ENCODE assay signal across 11 cellular contexts in the genomic region with DNA sequence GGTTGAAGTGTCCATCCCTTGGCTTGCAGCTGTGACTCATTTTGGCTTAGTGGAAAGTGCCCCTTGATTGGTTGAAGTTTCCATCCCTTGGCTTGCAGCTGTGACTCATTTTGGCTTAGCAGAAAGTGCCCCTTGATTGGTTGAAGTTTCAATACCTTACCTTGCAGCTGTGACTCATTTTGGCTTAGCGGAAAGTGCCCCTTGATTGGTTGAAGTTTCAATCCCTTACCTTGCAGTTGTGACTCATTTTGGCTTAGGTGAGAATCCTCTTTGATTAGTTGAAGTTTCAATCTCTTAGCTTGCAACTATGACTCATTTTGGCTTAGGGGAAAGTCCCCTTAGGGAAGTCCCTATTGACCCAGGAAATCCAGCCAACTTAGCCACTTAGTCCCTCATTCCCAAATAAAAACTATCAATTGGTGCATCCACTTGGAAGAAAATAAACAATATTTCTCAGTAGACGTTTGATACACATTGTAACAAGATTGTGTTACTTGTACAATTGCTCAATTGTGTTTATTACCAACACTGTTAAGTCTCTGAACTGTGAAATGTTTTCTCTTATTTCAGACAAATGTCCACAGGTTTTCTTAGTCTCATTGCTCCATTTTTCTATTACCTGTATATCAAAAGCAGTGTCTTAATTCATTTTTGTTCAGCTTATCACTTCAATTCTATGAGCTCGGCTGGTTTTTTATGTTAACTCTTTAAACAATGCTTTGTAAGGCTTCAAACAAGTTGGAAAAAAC.
DNase-seq lines count a peak whose midpoint lies in the region; ATAC-seq and FAIRE-seq lines count a peak whose summit lies in the region.
"Had no signal": no experiment of that assay in that cellular context is flagged by ENCODE, and none has a peak within 500 bp of the region (broad histone marks: within the 10 kb centered on the region; RNA-seq: fewer than 3 reads in every experiment).

No MANE protein-coding gene starts in this region.

- no peaks in the 10 kb centered on the region for H3K9me3 ChIP-seq in small intestine (ENCODE audit: control insufficient read depth, low read depth)
- H3K9me3 ChIP-seq: thoracic aorta had no signal

- no peaks in the 10 kb centered on the region for H3K36me3 ChIP-seq in small intestine (ENCODE audit: control insufficient read depth in 2 of 2, insufficient read depth in 2 of 2, low read length in 2 of 2)
- H3K36me3 ChIP-seq: thoracic aorta had no signal

- H3K4me1 ChIP-seq in small intestine (ENCODE audit: control insufficient read depth in 2 of 2, insufficient read depth in 1 of 2, low read depth in 1 of 2, low read length in 1 of 2) = no peaks in the 10 kb centered on the region

- no peak overlapping the region for H3K27ac ChIP-seq in small intestine (ENCODE audit: low read depth in 1 of 2, low read length in 1 of 2)
- H3K27ac ChIP-seq: 22Rv1, SK-N-MC, thoracic aorta had no signal

- WGBS in small intestine, 3 donors = 25 to 61% (median 42%) methylated on average over 3 of the region's 3 CpGs

- no peaks in the 10 kb centered on the region for H3K27me3 ChIP-seq in small intestine (ENCODE audit: control insufficient read depth in 2 of 2, insufficient read depth in 2 of 2, low read length in 2 of 2)

- FAIRE-seq in small intestine (lab: Jason Lieb, UNC) = no peak

- peak; percentile 6 for DNase-seq in NCI-H2196 (lab: John Stamatoyannopoulos, UW; ENCODE audit: unreplicated experiment)
- DNase-seq in NCI-H2196 treated with DMSO at 0.1 percent for 48 hours (lab: John Stamatoyannopoulos, UW; ENCODE audit: unreplicated experiment) = no peak
- DNase-seq in T1000 (lab: John Stamatoyannopoulos, UW) = peak; percentile 70
- peak; percentile 28 to 30 for DNase-seq in stimulated activated CD4-positive, alpha-beta T cell treated with anti-CD3 and anti-CD28 coated beads, Interleukin-15, amount 100 ng/mL, for 48 hours (ENCODE audit: low read depth in 2 of 2)
- DNase-seq in NCI-H446 (lab: John Stamatoyannopoulos, UW) = no peak
- no peak for DNase-seq in NCI-H774 (lab: John Stamatoyannopoulos, UW)
- DNase-seq in small intestine = no peak

- no peak overlapping the region for H3K4me3 ChIP-seq in small intestine (ENCODE audit: low read depth in 1 of 2, low read length in 2 of 2)
- H3K4me3 ChIP-seq: SK-N-MC, thoracic aorta had no signal

- peak; percentile 94 for ATAC-seq in HG02973 (IDR thresholded peaks at IDR 0.05; ENCODE audit: unreplicated experiment)

Comparison
In these comparisons a context has a peak if more than half of its experiments do, and no peak if none do; other contexts are left out.
1. DNase-seq: peak in NCI-H2196 (single experiment), T1000 (single experiment) and stimulated activated CD4-positive, alpha-beta T cell treated with anti-CD3 and anti-CD28 coated beads, Interleukin-15, amount 100 ng/mL, for 48 hours (2 of 2); none in NCI-H2196 treated with DMSO at 0.1 percent for 48 hours (single experiment), NCI-H446 (0 of 2), NCI-H774 (single experiment) and small intestine (single experiment).